Comparison of ENCODE assay signal across 8 cellular contexts in genomic region chr7:100897111-100897608, GRCh38. TPM values are rescaled to one million over a fixed set of nuclear protein-coding genes. Genes with fewer than 3 reads are reported as not detected.
A peak's percentile ranks its signal among the peaks of the same experiment; 100 is the strongest.
DNase-seq lines count a peak whose midpoint lies in the region; ATAC-seq, FAIRE-seq and TF ChIP-seq lines count a peak whose summit lies in the region.

No MANE protein-coding gene starts in this region.

- FAIRE-seq in GM12891 (lab: Jason Lieb, UNC) = peak; percentile 33

- no peak for ATAC-seq in GM21825 (IDR thresholded peaks at IDR 0.05; ENCODE audit: unreplicated experiment)
- ATAC-seq in HG03571 (IDR thresholded peaks at IDR 0.05; ENCODE audit: unreplicated experiment) = no peak

- peak overlapping the region; percentile 27 for H3K4me3 ChIP-seq in skeletal muscle cell (ENCODE audit: low read depth, low read length)

- no peak for TF ChIP-seq POLR2A in GM12891 (IDR thresholded peaks at IDR 0.05; ENCODE audit: low read depth, low read length)

- peak; percentile 93 for TF ChIP-seq CTCF in RWPE1 (conservative IDR thresholded peaks at IDR 0.05; ENCODE audit: low read depth)

- H3K27ac ChIP-seq in RWPE1 (no peak overlapping the region), angular gyrus (ENCODE audit: low read depth, low read length) (peak overlapping the region; percentile 16)

- CTCF ChIA-PET in RWPE1 (lab: Yijun Ruan, JAX) = interaction anchor here (1.0 kb wide), 1 partner anchor 162 kb away, joined by 5 read pairs; no protein-coding TSS in a partner anchor

- no peak for DNase-seq in GM12891 (ENCODE audit: insufficient read length, low spot score)
- DNase-seq in RWPE1 (ENCODE audit: low spot score) = no peak
- peak in 38 of 51 donors; percentile 6 to 75 (median 38) for DNase-seq in hypothalamus (lab: John Stamatoyannopoulos, UW)
- DNase-seq in skeletal muscle cell (ENCODE audit: low read depth) = no peak
- DNase-seq in SK-N-DZ (ENCODE audit: low spot score) = no peak

- POLR2A ChIA-PET in RWPE1 (lab: Yijun Ruan, JAX; ENCODE audit: low non-redundant PET) = no interaction called here

TF ChIP-seq in GM12891, 5 proteins besides CTCF, POLR2A, EP300 and RAD21:
- no peak for TF ChIP-seq TAF1 (IDR thresholded peaks at IDR 0.05; ENCODE audit: low read depth, low read length)
- TF ChIP-seq POU2F2 (IDR thresholded peaks at IDR 0.05; ENCODE audit: low read depth, low read length) = no peak
- no peak for TF ChIP-seq SPI1 (IDR thresholded peaks at IDR 0.05; ENCODE audit: low read depth, low read length)
- TF ChIP-seq PAX5 (IDR thresholded peaks at IDR 0.05; ENCODE audit: insufficient read depth, low read length, severe bottlenecking) = no peak
- TF ChIP-seq POLR2AphosphoS5 (IDR thresholded peaks at IDR 0.05; ENCODE audit: low read depth, low read length) = no peak

RNA-seq across cellular contexts. Expression of gene ACHE, which starts 1.5 kb away (rescaled TPM):
- polyA plus RNA-seq in GM12891 (2012; ENCODE audit: low read depth, missing spikeins) = 3.8 TPM
- polyA plus RNA-seq in SK-N-DZ (2014; cell fraction: cytosol; rRNA removed) = 1.0 and 2.4 TPM in 2 replicates
- 1.9 and 4.2 TPM in 2 replicates for polyA plus RNA-seq in SK-N-DZ (2014; cell fraction: nucleus; rRNA removed)

RNA-seq across cellular contexts. Expression of gene UFSP1, which starts 7.6 kb away (rescaled TPM):
- polyA plus RNA-seq in GM12891 (2012; ENCODE audit: low read depth, missing spikeins) = 1.2 TPM
- polyA plus RNA-seq in SK-N-DZ (2014; cell fraction: cytosol; rRNA removed) = 1.4 and 2.5 TPM in 2 replicates
- 1.7 and 3.6 TPM in 2 replicates for polyA plus RNA-seq in SK-N-DZ (2014; cell fraction: nucleus; rRNA removed)

RNA-seq across cellular contexts. Expression of gene SRRT, which starts 22.3 kb away (rescaled TPM):
- 138 TPM for polyA plus RNA-seq in GM12891 (2012; ENCODE audit: low read depth, missing spikeins)
- 90.7 and 111 TPM in 2 replicates for polyA plus RNA-seq in SK-N-DZ (2014; cell fraction: cytosol; rRNA removed)
- 447 and 506 TPM in 2 replicates for polyA plus RNA-seq in SK-N-DZ (2014; cell fraction: nucleus; rRNA removed)

RNA-seq across cellular contexts. Expression of gene TRIP6, which starts 30.0 kb away (rescaled TPM):
- polyA plus RNA-seq in GM12891 (2012; ENCODE audit: low read depth, missing spikeins) = 39.3 TPM
- polyA plus RNA-seq in SK-N-DZ (2014; cell fraction: cytosol; rRNA removed) = 0.49 and 2.7 TPM in 2 replicates
- 2.1 and 11.7 TPM in 2 replicates for polyA plus RNA-seq in SK-N-DZ (2014; cell fraction: nucleus; rRNA removed)

RNA-seq across cellular contexts. Expression of gene SLC12A9, which starts 44.6 kb away (rescaled TPM):
- 8.9 TPM for polyA plus RNA-seq in GM12891 (2012; ENCODE audit: low read depth, missing spikeins)
- 12.9 and 13.8 TPM in 2 replicates for polyA plus RNA-seq in SK-N-DZ (2014; cell fraction: cytosol; rRNA removed)
- polyA plus RNA-seq in SK-N-DZ (2014; cell fraction: nucleus; rRNA removed) = 24.2 and 33.9 TPM in 2 replicates

Comparison
In these comparisons a context has a peak if more than half of its experiments do, and no peak if none do; other contexts are left out.
1. DNase-seq: peak in hypothalamus (38 of 51); none in GM12891 (single experiment), RWPE1 (single experiment), skeletal muscle cell (single experiment) and SK-N-DZ (single experiment).